In genomic region chr19:45867241-45867640, GRCh38 we compare ENCODE assay signal across 13 cellular contexts. TPM values are rescaled to one million over a fixed set of nuclear protein-coding genes. Genes with fewer than 3 reads are reported as not detected.
DNase-seq lines count a peak whose midpoint lies in the region; ATAC-seq and TF ChIP-seq lines count a peak whose summit lies in the region.
"Not testable (repeated sequence)": the region's sequence is repeated elsewhere in the genome, so short reads cannot be mapped to it uniquely, and the experiment has no call there.
"Had no signal": no experiment of that assay in that cellular context is flagged by ENCODE, and none has a peak within 500 bp of the region (broad histone marks: within the 10 kb centered on the region; RNA-seq: fewer than 3 reads in every experiment).

No MANE protein-coding gene starts in this region.

- not testable (repeated sequence) for H2AFZ ChIP-seq in hepatocyte

- peaks cover 13% of the 10 kb centered on the region for H3K79me1 ChIP-seq in mesendoderm (ENCODE audit: low read length)

- H3K23ac ChIP-seq in mesendoderm (ENCODE audit: low read length), result not testable (repeated sequence)

- H3K9ac ChIP-seq in mesendoderm (ENCODE audit: low read length), result not testable (repeated sequence)

- ATAC-seq in body of pancreas, result not testable (repeated sequence)

- POLR2A ChIA-PET in HEK293 (lab: Yijun Ruan, JAX), result interaction anchor here (1.5 kb wide), 1 partner anchor 128 kb away, joined by 3 read pairs; the partner anchor contains the start of gene CCDC61

- H2BK5ac ChIP-seq in mesendoderm (ENCODE audit: low read length), result not testable (repeated sequence)

- H3K9me3 Mint-ChIP-seq in neural crest cell, result not testable (repeated sequence)

- H3K27me3 ChIP-seq in body of pancreas; mesendoderm (ENCODE audit: insufficient read depth, low read length, poor library complexity): not testable (repeated sequence)
- H3K27me3 ChIP-seq in hepatocyte (peaks cover 13% of the 10 kb centered on the region), stomach (peaks cover 0 to 34% (median 9%) of the 10 kb centered on the region in 3 donors)

- H3K9me3 ChIP-seq in HEK293 (ENCODE audit: control insufficient read depth, insufficient read depth, low read depth, low read length); body of pancreas; hepatocyte (ENCODE audit: low read depth); stomach: not testable (repeated sequence)

- not testable (repeated sequence) for H3K18ac ChIP-seq in mesendoderm (ENCODE audit: low read length)

- WGBS in body of pancreas, 2 donors, result 52 to 66% methylated on average over 4 of the region's 4 CpGs
- 80% methylated on average over 4 of the region's 4 CpGs for WGBS in hepatocyte (ENCODE audit: low lambda C conversion rate, missing lambda C conversion rate)
- no CpG with 5 or more reads among the region's 4 CpGs for WGBS in mesendoderm (ENCODE audit: extremely low coverage, insufficient coverage, low lambda C conversion rate)
- 29 to 53% (median 40%) methylated on average over 4 of the region's 4 CpGs for WGBS in stomach, 5 donors

- H3K4me3 Mint-ChIP-seq in neural crest cell, result peak overlapping the region; percentile 15

- H3K27ac ChIP-seq in HEK293 (ENCODE audit: extremely low read depth, low read depth, low read length); hepatocyte; mesendoderm (ENCODE audit: low read depth, low read length): not testable (repeated sequence)
- H3K27ac ChIP-seq in body of pancreas, result peak overlapping the region in 3 of 4 donors; percentile 69 to 89 (median 75)
- peak overlapping the region; percentile 78 to 96 (median 92) for H3K27ac ChIP-seq in stomach

- peak overlapping the region; percentile 7 for H3K56ac ChIP-seq in mesendoderm (ENCODE audit: low read length)

- H3K4me1 ChIP-seq in HEK293 (ENCODE audit: control insufficient read depth, insufficient read depth, low read length); hepatocyte (ENCODE audit: insufficient read depth); mesendoderm (ENCODE audit: control insufficient read depth, low read depth, low read length): not testable (repeated sequence)
- peaks cover 52% of the 10 kb centered on the region for H3K4me1 ChIP-seq in body of pancreas
- H3K4me1 ChIP-seq in stomach, result peaks cover 10 to 35% (median 25%) of the 10 kb centered on the region in 4 donors

- H3K4me3 ChIP-seq in HEK293 (ENCODE audit: low read depth, low read length); body of pancreas; hepatocyte; mesendoderm (ENCODE audit: low read length): not testable (repeated sequence)
- peak overlapping the region; percentile 75 to 97 (median 90) for H3K4me3 ChIP-seq in stomach

- intact Hi-C loops in body of pancreas (cut with DNase I); stomach (cut with DNase I; ENCODE audit: low total_unique reads): not testable (repeated sequence)

- H3K4me2 ChIP-seq in hepatocyte, result peak overlapping the region; percentile 72
- H3K4me2 ChIP-seq in mesendoderm (ENCODE audit: low read length), result not testable (repeated sequence)

- H3K27ac Mint-ChIP-seq in neural crest cell (ENCODE audit: unreplicated experiment), result not testable (repeated sequence)

- TF ChIP-seq EP300 in stomach (IDR thresholded peaks at IDR 0.05), result not testable (repeated sequence)

- H4K8ac ChIP-seq in mesendoderm (ENCODE audit: low read depth, low read length), result not testable (repeated sequence)

- H3K79me2 ChIP-seq in hepatocyte, result peaks cover 59% of the 10 kb centered on the region
- peaks cover 35% of the 10 kb centered on the region for H3K79me2 ChIP-seq in mesendoderm (ENCODE audit: control insufficient read depth, insufficient read depth, low read length)

- H2BK120ac ChIP-seq in mesendoderm (ENCODE audit: low read depth, low read length), result not testable (repeated sequence)

- TF ChIP-seq CTCF in HEK293 (tag by site-specific recombination; IDR thresholded peaks at IDR 0.05); body of pancreas (IDR thresholded peaks at IDR 0.05); hepatocyte (IDR thresholded peaks at IDR 0.05; ENCODE audit: poor library complexity); neural crest cell (conservative IDR thresholded peaks at IDR 0.05); stomach (IDR thresholded peaks at IDR 0.05): not testable (repeated sequence)

- not testable (repeated sequence) for H3K4me1 Mint-ChIP-seq in neural crest cell

- H3K36me3 ChIP-seq in HEK293 (ENCODE audit: control insufficient read depth in 2 of 2, insufficient read depth in 1 of 2, low read length in 2 of 2); body of pancreas (replicated peaks in 1 of 2; ENCODE audit: insufficient read depth in 1 of 2, low read depth in 2 of 2); hepatocyte (replicated peaks; ENCODE audit: insufficient read depth, low read depth); mesendoderm (ENCODE audit: control insufficient read depth, insufficient read depth, low read length); stomach: not testable (repeated sequence)

- H3K36me3 Mint-ChIP-seq in neural crest cell (ENCODE audit: low read depth), result not testable (repeated sequence)

- not testable (repeated sequence) for H4K5ac ChIP-seq in mesendoderm (ENCODE audit: low read length)

- H3K9me2 ChIP-seq in hepatocyte (replicated peaks; ENCODE audit: insufficient read depth), result not testable (repeated sequence)

- H2AK5ac ChIP-seq in mesendoderm (ENCODE audit: low read length), result not testable (repeated sequence)

- H4K20me1 ChIP-seq in hepatocyte (ENCODE audit: insufficient read depth, poor library complexity, severe bottlenecking), result not testable (repeated sequence)

- not testable (repeated sequence) for TF ChIP-seq POLR2A in body of pancreas (IDR thresholded peaks at IDR 0.05); stomach (IDR thresholded peaks at IDR 0.05)

- H2BK15ac ChIP-seq in mesendoderm (replicated peaks; ENCODE audit: low read depth), result not testable (repeated sequence)

- H3K27me3 Mint-ChIP-seq in neural crest cell (ENCODE audit: low read depth), result peaks cover 65% of the 10 kb centered on the region

- CTCF ChIA-PET in HEK293 (lab: Yijun Ruan, JAX), result interaction anchor here (2.7 to 6.6 kb wide), 2 partner anchors 15 to 50 kb away, joined by 10 to 91 read pairs; partner anchors contain the start of gene IRF2BP1

- H3K4ac ChIP-seq in mesendoderm (ENCODE audit: low read depth, low read length), result not testable (repeated sequence)

- not testable (repeated sequence) for DNase-seq in body of pancreas; hepatocyte (ENCODE audit: low spot score); mesendoderm; neural crest cell (ENCODE audit: low read depth, low spot score); stomach

TF ChIP-seq in HEK293, 187 proteins besides CTCF, POLR2A, EP300 and RAD21:
- 0 out of 2 replicates have a peak, but pooled peaks have one; percentile 35 for TF ChIP-seq ZNF366 (tag by site-specific recombination; conservative IDR thresholded peaks at IDR 0.05)

RNA-seq across cellular contexts. Expression of gene FOXA3, which starts 3.1 kb away (rescaled TPM):
- 10 to 100 TPM in 1 of 2 donors, 1 to 10 TPM in 1; 3.0 to 16.3 TPM for total RNA-seq in body of pancreas
- total RNA-seq in hepatocyte, result 14.5 and 14.6 TPM in 2 replicates
- polyA plus RNA-seq in hepatocyte, result 16.7 and 18.6 TPM in 2 replicates
- polyA plus RNA-seq in mesendoderm (2013, experiment 1 of 2), result 12.9 TPM
- 13.3 TPM for polyA plus RNA-seq in mesendoderm (2013, experiment 2 of 2)
- total RNA-seq in neural crest cell, result not detected in 2 replicates
- total RNA-seq in stomach, result 10 to 100 TPM in 4 of 5 donors, 1 to 10 TPM in 1; 7.6 to 46.7 (median 18.5) TPM
- 10 to 100 TPM; 11.9 to 65.8 (median 41.0) TPM for polyA plus RNA-seq in stomach
- total RNA-seq: CD4-positive, CD25-positive, alpha-beta regulatory T cell; GM23248; HFFc6; IMR-90 had no signal
- polyA plus RNA-seq: CD4-positive, CD25-positive, alpha-beta regulatory T cell; CD8-positive, alpha-beta memory T cell; GM23248; IMR-90 had no signal

RNA-seq across cellular contexts. Expression of gene SYMPK, which starts 4.3 kb away (rescaled TPM):
- total RNA-seq in body of pancreas, result 10 to 100 TPM; 23.3 to 32.3 TPM
- total RNA-seq in hepatocyte, result 33.8 and 41.6 TPM in 2 replicates
- polyA plus RNA-seq in hepatocyte, result 33.4 and 39.0 TPM in 2 replicates
- 45.8 TPM for polyA plus RNA-seq in mesendoderm (2013, experiment 1 of 2)
- 43.7 TPM for polyA plus RNA-seq in mesendoderm (2013, experiment 2 of 2)
- total RNA-seq in neural crest cell, result 105 and 115 TPM in 2 replicates
- total RNA-seq in stomach, result 100 to 1,000 TPM in 2 of 5 donors, 10 to 100 TPM in 3; 32.2 to 420 (median 84.6) TPM
- 100 to 1,000 TPM in 1 of 3 donors, 10 to 100 TPM in 2; 71.9 to 101 (median 75.0) TPM for polyA plus RNA-seq in stomach

RNA-seq across cellular contexts. Expression of gene IRF2BP1, which starts 18.7 kb away (rescaled TPM):
- total RNA-seq in body of pancreas, result 10 to 100 TPM; 24.1 to 25.1 TPM
- total RNA-seq in hepatocyte, result 23.8 and 25.2 TPM in 2 replicates
- polyA plus RNA-seq in hepatocyte, result 11.5 and 15.8 TPM in 2 replicates
- polyA plus RNA-seq in mesendoderm (2013, experiment 1 of 2), result 9.0 TPM
- polyA plus RNA-seq in mesendoderm (2013, experiment 2 of 2), result 8.9 TPM
- 28.6 and 33.1 TPM in 2 replicates for total RNA-seq in neural crest cell
- 10 to 100 TPM in 4 of 5 donors, not detected in 1; 13.4 to 75.9 (median 24.1) TPM for total RNA-seq in stomach
- polyA plus RNA-seq in stomach, result 10 to 100 TPM; 11.5 to 12.8 (median 12.8) TPM

RNA-seq across cellular contexts. Expression of gene MYPOP, which starts 35.2 kb away (rescaled TPM):
- total RNA-seq in body of pancreas (10 to 100 TPM in 1 of 2 donors, 1 to 10 TPM in 1; 6.7 to 13.5 TPM), hepatocyte (2.4 and 3.5 TPM in 2 replicates), neural crest cell (9.1 and 9.6 TPM in 2 replicates), stomach (10 to 100 TPM in 1 of 5 donors, 1 to 10 TPM in 1, under 1 TPM in 3; 0.58 to 12.2 (median 0.73) TPM)
- polyA plus RNA-seq in hepatocyte (2.5 and 3.1 TPM in 2 replicates), stomach (1 to 10 TPM; 4.2 to 5.0 (median 5.0) TPM)
- 8.9 TPM for polyA plus RNA-seq in mesendoderm (2013, experiment 1 of 2)
- 8.8 TPM for polyA plus RNA-seq in mesendoderm (2013, experiment 2 of 2)

RNA-seq across cellular contexts. Expression of gene NANOS2, which starts 47.3 kb away (rescaled TPM):
- total RNA-seq in body of pancreas, result not detected
- total RNA-seq in hepatocyte, result not detected in 2 replicates
- not detected in 2 replicates for polyA plus RNA-seq in hepatocyte
- not detected for polyA plus RNA-seq in mesendoderm (2013, experiment 1 of 2)
- polyA plus RNA-seq in mesendoderm (2013, experiment 2 of 2), result not detected
- total RNA-seq in neural crest cell, result not detected in 2 replicates
- not detected for total RNA-seq in stomach
- polyA plus RNA-seq in stomach, result not detected
- total RNA-seq: CD4-positive, CD25-positive, alpha-beta regulatory T cell; CD8-positive, alpha-beta memory T cell; Daoy; GM23248; HFFc6; HT1080; IMR-90 had no signal
- polyA plus RNA-seq: CD4-positive, CD25-positive, alpha-beta regulatory T cell; CD8-positive, alpha-beta memory T cell; GM23248; IMR-90 had no signal
